1 cellular context compared by ENCODE assay signal in the genomic region with DNA sequence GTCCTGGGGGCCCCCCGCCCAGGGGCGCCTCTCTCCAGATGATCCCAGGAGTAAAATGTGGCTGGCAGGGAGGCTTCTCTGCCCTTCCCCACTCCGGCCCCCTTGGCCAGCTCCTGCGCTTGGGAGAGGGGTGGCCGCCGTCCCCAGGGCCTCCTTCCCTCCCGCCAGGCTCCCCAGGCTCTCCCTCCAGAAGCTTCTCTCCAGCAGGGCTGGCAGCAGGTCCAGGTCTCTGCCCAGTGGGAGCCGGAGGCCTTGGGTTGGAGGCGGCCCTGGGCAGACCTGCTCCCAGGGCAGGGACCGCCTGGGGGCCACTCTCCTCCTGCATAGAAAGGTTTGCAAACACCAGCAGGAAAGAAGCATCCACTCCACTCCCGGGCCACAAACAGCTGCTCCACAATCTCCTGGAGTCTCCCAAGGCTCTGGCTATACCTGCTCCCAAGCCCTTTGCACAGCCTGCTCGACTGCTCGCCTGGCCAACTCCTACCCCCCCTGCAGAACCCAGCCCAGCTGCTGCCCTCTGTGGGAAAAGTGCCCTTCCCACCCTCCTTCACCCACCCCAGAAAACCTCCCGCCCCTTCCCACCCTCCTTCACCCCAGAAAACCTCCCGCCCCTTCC.
TF ChIP-seq lines count a peak whose summit lies in the region.

No MANE protein-coding gene starts in this region.

TF ChIP-seq in WTC11, 78 proteins besides CTCF, POLR2A, EP300 and RAD21 (continued from another document):
- TF ChIP-seq, protein P1, sequence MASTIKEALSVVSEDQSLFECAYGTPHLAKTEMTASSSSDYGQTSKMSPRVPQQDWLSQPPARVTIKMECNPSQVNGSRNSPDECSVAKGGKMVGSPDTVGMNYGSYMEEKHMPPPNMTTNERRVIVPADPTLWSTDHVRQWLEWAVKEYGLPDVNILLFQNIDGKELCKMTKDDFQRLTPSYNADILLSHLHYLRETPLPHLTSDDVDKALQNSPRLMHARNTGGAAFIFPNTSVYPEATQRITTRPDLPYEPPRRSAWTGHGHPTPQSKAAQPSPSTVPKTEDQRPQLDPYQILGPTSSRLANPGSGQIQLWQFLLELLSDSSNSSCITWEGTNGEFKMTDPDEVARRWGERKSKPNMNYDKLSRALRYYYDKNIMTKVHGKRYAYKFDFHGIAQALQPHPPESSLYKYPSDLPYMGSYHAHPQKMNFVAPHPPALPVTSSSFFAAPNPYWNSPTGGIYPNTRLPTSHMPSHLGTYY (CRISPR knock-in tag; IDR thresholded peaks at IDR 0.05): no peak
- TF ChIP-seq KAT7 (CRISPR knock-in tag; IDR thresholded peaks at IDR 0.05; ENCODE audit: borderline replicate concordance) (no peak), ZNF671 (CRISPR knock-in tag; IDR thresholded peaks at IDR 0.05) (no peak), NFATC4 (CRISPR knock-in tag; IDR thresholded peaks at IDR 0.05) (no peak), ZNF138 (CRISPR knock-in tag; conservative IDR thresholded peaks at IDR 0.05) (no peak), ETV6 (CRISPR knock-in tag; IDR thresholded peaks at IDR 0.05) (no peak), ZNF281 (CRISPR knock-in tag; IDR thresholded peaks at IDR 0.05) (no peak), TP53 (CRISPR knock-in tag; IDR thresholded peaks at IDR 0.05) (no peak), CREM (CRISPR knock-in tag; IDR thresholded peaks at IDR 0.05) (no peak), GRHL2 (CRISPR knock-in tag; IDR thresholded peaks at IDR 0.05; ENCODE audit: insufficient replicate concordance, severe bottlenecking) (no peak), GTF2I (CRISPR knock-in tag; conservative IDR thresholded peaks at IDR 0.05) (no peak), ZNF416 (CRISPR knock-in tag; IDR thresholded peaks at IDR 0.05) (no peak), USF1 (CRISPR knock-in tag; IDR thresholded peaks at IDR 0.05) (no peak), PRRX2 (CRISPR knock-in tag; IDR thresholded peaks at IDR 0.05) (no peak), ZNF219 (CRISPR knock-in tag; IDR thresholded peaks at IDR 0.05; ENCODE audit: borderline replicate concordance) (no peak)
